ENCODE assay signal across 1 cellular context in genomic region chr1:30808067-30808662, GRCh38.
TF ChIP-seq lines count a peak whose summit lies in the region.

No MANE protein-coding gene starts in this region.

TF ChIP-seq in IMR-90, 13 proteins besides CTCF, POLR2A, EP300 and RAD21:
- TF ChIP-seq CHD1 (IDR thresholded peaks at IDR 0.05; ENCODE audit: low read depth, low read length) (no peak), RFX5 (IDR thresholded peaks at IDR 0.05; ENCODE audit: low read depth, low read length) (no peak), BHLHE40 (IDR thresholded peaks at IDR 0.05; ENCODE audit: low read depth, low read length) (no peak), FOS (IDR thresholded peaks at IDR 0.05; ENCODE audit: low read depth, low read length) (no peak), RCOR1 (IDR thresholded peaks at IDR 0.05; ENCODE audit: insufficient replicate concordance, low read length) (no peak), SMC3 (IDR thresholded peaks at IDR 0.05; ENCODE audit: low read depth, low read length) (no peak), USF2 (IDR thresholded peaks at IDR 0.05; ENCODE audit: low read depth, low read length) (no peak), MAFK (IDR thresholded peaks at IDR 0.05; ENCODE audit: low read depth, low read length) (no peak), ELK1 (IDR thresholded peaks at IDR 0.05; ENCODE audit: borderline replicate concordance, low read depth, low read length) (no peak), MAZ (IDR thresholded peaks at IDR 0.05; ENCODE audit: borderline replicate concordance, low read depth, low read length) (no peak), NFE2L2 (IDR thresholded peaks at IDR 0.05; ENCODE audit: low read depth, low read length) (no peak)
